In genomic region chr3:25458420-25458814, GRCh38 we compare ENCODE assay signal across 1 cellular context.
TF ChIP-seq lines count a peak whose summit lies in the region.

No MANE protein-coding gene starts in this region.

TF ChIP-seq in endothelial cell of umbilical vein, 7 proteins besides CTCF, POLR2A, EP300 and RAD21:
- TF ChIP-seq MYC (IDR thresholded peaks at IDR 0.05; ENCODE audit: low read depth, low read length) (no peak), FOS (IDR thresholded peaks at IDR 0.05; ENCODE audit: borderline replicate concordance, insufficient read depth, low read length) (no peak), MAX (IDR thresholded peaks at IDR 0.05; ENCODE audit: insufficient read depth, insufficient read length) (no peak)
